Comparison of ENCODE assay signal across 7 cellular contexts in the genomic region with DNA sequence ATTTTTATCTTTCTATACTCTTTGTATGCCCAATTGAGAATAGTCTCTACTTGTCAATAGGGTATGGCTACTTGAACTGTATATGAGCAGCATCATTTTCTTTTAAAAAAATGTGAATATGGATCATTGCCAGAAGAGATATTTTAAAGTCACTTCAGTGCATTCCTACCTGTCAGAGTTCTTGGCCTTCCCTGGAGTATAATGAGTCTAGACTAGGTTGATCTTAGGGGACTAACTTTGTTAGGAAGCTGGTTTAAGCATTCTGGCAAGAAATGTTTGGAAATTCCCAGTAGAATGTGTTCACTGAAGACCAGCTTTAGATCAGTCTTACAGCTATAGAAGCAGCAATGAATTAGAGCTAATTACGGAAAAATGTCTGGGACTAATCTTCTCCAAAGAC.
"Had no signal": no experiment of that assay in that cellular context is flagged by ENCODE, and none has a peak within 500 bp of the region (broad histone marks: within the 10 kb centered on the region; RNA-seq: fewer than 3 reads in every experiment).

No MANE protein-coding gene starts in this region.

- H3K4me1 Mint-ChIP-seq: GM23338 had no signal

- H3K27ac Mint-ChIP-seq: GM23338, H9 had no signal

- FAIRE-seq: H1, H54, HTR-8/SVneo had no signal

- H3K9me3 Mint-ChIP-seq: GM23338, H9 had no signal

- DNase-seq: H9, HCEC 1CT, IMR-90 had no signal

- ATAC-seq: GM23338 had no signal

- H3K4me3 Mint-ChIP-seq: GM23338, H9 had no signal

- H2AFZ ChIP-seq: GM23338 had no signal

- H3K4me3 ChIP-seq: GM23338 had no signal

- H3K4me2 ChIP-seq: GM23338 had no signal
